Comparison of ENCODE assay signal across 18 cellular contexts in genomic region chr17:21012736-21013135, GRCh38.
"Had no signal": no experiment of that assay in that cellular context is flagged by ENCODE, and none has a peak within 500 bp of the region (broad histone marks: within the 10 kb centered on the region; RNA-seq: fewer than 3 reads in every experiment).

No MANE protein-coding gene starts in this region.

- H3K4me1 Mint-ChIP-seq: neural progenitor cell had no signal

- H3K4me3 ChIP-seq: coronary artery, neural progenitor cell, ovary, SJCRH30, smooth muscle cell, suprapubic skin had no signal

- H3K9me3 ChIP-seq: ovary, SJCRH30, suprapubic skin had no signal

- DNase-seq: activated CD4-positive, alpha-beta memory T cell treated with anti-CD3 and anti-CD28 coated beads for 36 hours; activated gamma-delta T cell treated with Interleukin-2 at 50 U/mL for 16 hours; activated T-cell treated with anti-CD3 and anti-CD28 coated beads, Interleukin-2, amount 50 U/mL, for 48 hours; aorta; effector CD8-positive, alpha-beta T cell; immature natural killer cell; mesenchymal stem cell; retina; SJCRH30; stimulated activated naive CD4-positive, alpha-beta T cell; T1000 had no signal

- H3K27ac Mint-ChIP-seq: activated CD4-positive, alpha-beta memory T cell treated with anti-CD3 and anti-CD28 coated beads for 36 hours; neural progenitor cell had no signal

- H3K9me3 Mint-ChIP-seq: activated CD4-positive, alpha-beta memory T cell treated with anti-CD3 and anti-CD28 coated beads for 36 hours; immature natural killer cell; neural progenitor cell; type B pancreatic cell had no signal

- H3K27me3 ChIP-seq: neural progenitor cell, ovary, SJCRH30, suprapubic skin had no signal

- H3K27me3 Mint-ChIP-seq: activated CD4-positive, alpha-beta memory T cell treated with anti-CD3 and anti-CD28 coated beads for 36 hours; type B pancreatic cell had no signal

- H3K4me3 Mint-ChIP-seq: activated CD4-positive, alpha-beta memory T cell treated with anti-CD3 and anti-CD28 coated beads for 36 hours; immature natural killer cell; neural progenitor cell; type B pancreatic cell had no signal

- H3K27ac ChIP-seq: coronary artery, epithelial cell of prostate, neural progenitor cell, ovary, SJCRH30, suprapubic skin had no signal

- H3K4me1 ChIP-seq: neural progenitor cell, SJCRH30, suprapubic skin had no signal
